ENCODE assay signal across 9 cellular contexts in genomic region chr6:98844244-98845161, GRCh38. TPM values are rescaled to one million over a fixed set of nuclear protein-coding genes. Genes with fewer than 3 reads are reported as not detected.
DNase-seq lines count a peak whose midpoint lies in the region; ATAC-seq and TF ChIP-seq lines count a peak whose summit lies in the region.
"Had no signal": no experiment of that assay in that cellular context is flagged by ENCODE, and none has a peak within 500 bp of the region (broad histone marks: within the 10 kb centered on the region; RNA-seq: fewer than 3 reads in every experiment).

No MANE protein-coding gene starts in this region.

- H3K4me1 ChIP-seq in thoracic aorta (ENCODE audit: control insufficient read depth in 1 of 2, low read depth in 2 of 2) = peaks cover 12 to 33% of the 10 kb centered on the region in 2 donors
- peaks cover 29% of the 10 kb centered on the region for H3K4me1 ChIP-seq in effector memory CD4-positive, alpha-beta T cell (ENCODE audit: control insufficient read depth, insufficient read depth, low read length, poor library complexity, severe bottlenecking)

- H3K27ac ChIP-seq in layer of hippocampus (ENCODE audit: low read depth, low read length) = peak overlapping the region; percentile 80
- H3K27ac ChIP-seq in thoracic aorta = peak overlapping the region in 1 of 2 donors; percentile 31
- H3K27ac ChIP-seq in effector memory CD4-positive, alpha-beta T cell (ENCODE audit: insufficient read depth, low read length, poor library complexity, severe bottlenecking) = no peak overlapping the region

- DNase-seq in activated naive CD8-positive, alpha-beta T cell treated with anti-CD3 and anti-CD28 coated beads for 36 hours = no peak
- DNase-seq in thoracic aorta (ENCODE audit: low spot score) (no peak), GF-D8 (lab: John Stamatoyannopoulos, UW) (no peak)
- no peak for DNase-seq in effector memory CD4-positive, alpha-beta T cell

- ATAC-seq in thoracic aorta (ENCODE audit: insufficient number of reproducible peaks, low FRiP score, low read depth) (no peak), HG03457 (IDR thresholded peaks at IDR 0.05; ENCODE audit: unreplicated experiment) (no peak)

- H3K4me3 ChIP-seq in WI38 (ENCODE audit: low read depth, low read length) = peak overlapping the region; percentile 34
- H3K4me3 ChIP-seq in thoracic aorta = peak overlapping the region; percentile 57
- no peak overlapping the region for H3K4me3 ChIP-seq in effector memory CD4-positive, alpha-beta T cell (ENCODE audit: insufficient read depth, low read depth, low read length, poor library complexity, severe bottlenecking)

- H3K4me3 Mint-ChIP-seq in activated naive CD8-positive, alpha-beta T cell = peak overlapping the region; percentile 22
- no peak overlapping the region for H3K4me3 Mint-ChIP-seq in activated naive CD8-positive, alpha-beta T cell treated with anti-CD3 and anti-CD28 coated beads for 36 hours

- H3K4me1 Mint-ChIP-seq in activated naive CD8-positive, alpha-beta T cell (ENCODE audit: low read depth) = peaks cover 32% of the 10 kb centered on the region
- peaks cover 22% of the 10 kb centered on the region for H3K4me1 Mint-ChIP-seq in activated naive CD8-positive, alpha-beta T cell treated with anti-CD3 and anti-CD28 coated beads for 36 hours

- H3K36me3 Mint-ChIP-seq in activated naive CD8-positive, alpha-beta T cell = no peaks in the 10 kb centered on the region
- no peaks in the 10 kb centered on the region for H3K36me3 Mint-ChIP-seq in activated naive CD8-positive, alpha-beta T cell treated with anti-CD3 and anti-CD28 coated beads for 36 hours

- TF ChIP-seq CTCF in WI38 (IDR thresholded peaks at IDR 0.05; ENCODE audit: low read depth, low read length) = no peak
- no peak for TF ChIP-seq CTCF in thoracic aorta (IDR thresholded peaks at IDR 0.05)

- H3K36me3 ChIP-seq in thoracic aorta = no peaks in the 10 kb centered on the region
- H3K36me3 ChIP-seq in effector memory CD4-positive, alpha-beta T cell (ENCODE audit: control insufficient read depth, insufficient read depth, low read length) = no peaks in the 10 kb centered on the region

- no peaks in the 10 kb centered on the region for H3K9me3 Mint-ChIP-seq in activated naive CD8-positive, alpha-beta T cell (ENCODE audit: low read depth)
- H3K9me3 Mint-ChIP-seq in activated naive CD8-positive, alpha-beta T cell treated with anti-CD3 and anti-CD28 coated beads for 36 hours = no peaks in the 10 kb centered on the region

- H3K27me3 ChIP-seq in layer of hippocampus (ENCODE audit: control insufficient read depth, insufficient read depth, low read length) (peaks cover 12% of the 10 kb centered on the region), thoracic aorta (replicated peaks; ENCODE audit: insufficient read depth) (peaks cover 38% of the 10 kb centered on the region)
- H3K27me3 ChIP-seq in effector memory CD4-positive, alpha-beta T cell (replicated peaks; ENCODE audit: control insufficient read depth, insufficient read depth, low read length, poor library complexity, severe bottlenecking) = peaks cover 88% of the 10 kb centered on the region

- H3K9me3 ChIP-seq in thoracic aorta = no peaks in the 10 kb centered on the region
- no peaks in the 10 kb centered on the region for H3K9me3 ChIP-seq in effector memory CD4-positive, alpha-beta T cell (ENCODE audit: control insufficient read depth, low read length)

- peaks cover 62% of the 10 kb centered on the region for H3K27me3 Mint-ChIP-seq in activated naive CD8-positive, alpha-beta T cell
- peaks cover 90% of the 10 kb centered on the region for H3K27me3 Mint-ChIP-seq in activated naive CD8-positive, alpha-beta T cell treated with anti-CD3 and anti-CD28 coated beads for 36 hours

- no peak overlapping the region for H3K27ac Mint-ChIP-seq in activated naive CD8-positive, alpha-beta T cell
- no peak overlapping the region for H3K27ac Mint-ChIP-seq in activated naive CD8-positive, alpha-beta T cell treated with anti-CD3 and anti-CD28 coated beads for 36 hours

RNA-seq across cellular contexts. Expression of gene POU3F2, which starts 10.1 kb away (rescaled TPM):
- total RNA-seq in activated naive CD8-positive, alpha-beta T cell treated with anti-CD3 and anti-CD28 coated beads for 36 hours = not detected
- total RNA-seq in thoracic aorta = not detected
- total RNA-seq: renal cortical epithelial cell had no signal
